Comparison of ENCODE assay signal across 1 cellular context in genomic region chr2:229921101-229921891, GRCh38.
TF ChIP-seq lines count a peak whose summit lies in the region.

No MANE protein-coding gene starts in this region.

TF ChIP-seq in HEK293, 187 proteins besides CTCF, POLR2A, EP300 and RAD21 (continued from another document):
- TF ChIP-seq ZBTB26 (tag by site-specific recombination; optimal IDR thresholded peaks at IDR 0.05): no peak
- no peak for TF ChIP-seq ZNF214 (tag by site-specific recombination; IDR thresholded peaks at IDR 0.05; ENCODE audit: borderline replicate concordance)
- TF ChIP-seq ZNF544 (tag by site-specific recombination; IDR thresholded peaks at IDR 0.05): no peak
- peak; percentile 56 for TF ChIP-seq ZNF629 (tag by site-specific recombination; IDR thresholded peaks at IDR 0.05)
- no peak for TF ChIP-seq ZSCAN16 (tag by site-specific recombination; IDR thresholded peaks at IDR 0.05)
- TF ChIP-seq BCL11A (tag by site-specific recombination; IDR thresholded peaks at IDR 0.05; ENCODE audit: low read depth): no peak
- no peak for TF ChIP-seq ZNF133 (tag by site-specific recombination; IDR thresholded peaks at IDR 0.05)
- no peak for TF ChIP-seq RBAK (tag by site-specific recombination; IDR thresholded peaks at IDR 0.05)
- TF ChIP-seq ZBTB8A (tag by site-specific recombination; IDR thresholded peaks at IDR 0.05): no peak; the same call in 1 of the 2 replicates
- TF ChIP-seq ZNF558 (tag by site-specific recombination; IDR thresholded peaks at IDR 0.05): no peak
- no peak for TF ChIP-seq ZNF837 (tag by site-specific recombination; IDR thresholded peaks at IDR 0.05)
- no peak for TF ChIP-seq SCRT1 (tag by site-specific recombination; IDR thresholded peaks at IDR 0.05; ENCODE audit: borderline replicate concordance)
- TF ChIP-seq ZNF2 (tag by site-specific recombination; IDR thresholded peaks at IDR 0.05): no peak
- TF ChIP-seq ZNF211 (tag by site-specific recombination; IDR thresholded peaks at IDR 0.05; ENCODE audit: low read depth): no peak
- TF ChIP-seq ZSCAN18 (tag by site-specific recombination; IDR thresholded peaks at IDR 0.05): no peak
- peak; percentile 85 for TF ChIP-seq IKZF3 (tag by site-specific recombination; IDR thresholded peaks at IDR 0.05)
- no peak for TF ChIP-seq ZFHX2 (tag by site-specific recombination; conservative IDR thresholded peaks at IDR 0.05)
- no peak for TF ChIP-seq ZNF416 (tag by site-specific recombination; IDR thresholded peaks at IDR 0.05)
- no peak for TF ChIP-seq KLF16 (tag by site-specific recombination; IDR thresholded peaks at IDR 0.05)
- TF ChIP-seq ZBTB10 (tag by site-specific recombination; IDR thresholded peaks at IDR 0.05): peak; percentile 98
- TF ChIP-seq ZNF501 (tag by site-specific recombination; IDR thresholded peaks at IDR 0.05): 0 out of 2 replicates have a peak, but pooled peaks have one; percentile 33
- no peak for TF ChIP-seq ZNF843 (tag by site-specific recombination; IDR thresholded peaks at IDR 0.05)
- TF ChIP-seq ZNF114 (tag by site-specific recombination; IDR thresholded peaks at IDR 0.05): no peak
- peak; percentile 44; the same call in 1 of the 2 replicates for TF ChIP-seq ZNF518A (tag by site-specific recombination; conservative IDR thresholded peaks at IDR 0.05; ENCODE audit: low read depth)
- TF ChIP-seq SP2 (tag by site-specific recombination; IDR thresholded peaks at IDR 0.05): peak; percentile 79
- no peak for TF ChIP-seq ZNF473 (tag by site-specific recombination; IDR thresholded peaks at IDR 0.05)
- TF ChIP-seq ZNF513 (tag by site-specific recombination; IDR thresholded peaks at IDR 0.05): no peak
- TF ChIP-seq ZNF707 (tag by site-specific recombination; IDR thresholded peaks at IDR 0.05): no peak
- no peak for TF ChIP-seq GLI2 (tag by site-specific recombination; IDR thresholded peaks at IDR 0.05; ENCODE audit: borderline replicate concordance, low read depth)
- no peak for TF ChIP-seq ZNF354C (tag by site-specific recombination; IDR thresholded peaks at IDR 0.05; ENCODE audit: borderline replicate concordance, low read depth)
- TF ChIP-seq PBX3 (CRISPR knock-in tag; IDR thresholded peaks at IDR 0.05): no peak
- no peak for TF ChIP-seq BCL6B (tag by site-specific recombination; IDR thresholded peaks at IDR 0.05)
- no peak for TF ChIP-seq ZFP3 (tag by site-specific recombination; IDR thresholded peaks at IDR 0.05; ENCODE audit: low read depth)
- TF ChIP-seq SP3 (tag by site-specific recombination; IDR thresholded peaks at IDR 0.05): peak; percentile 10
- TF ChIP-seq ZNF654 (tag by site-specific recombination; IDR thresholded peaks at IDR 0.05; ENCODE audit: low read depth): no peak
